28 cellular contexts compared by ENCODE assay signal in genomic region chr12:65961731-65962130, GRCh38.
DNase-seq lines count a peak whose midpoint lies in the region; ATAC-seq and TF ChIP-seq lines count a peak whose summit lies in the region.
"Had no signal": no experiment of that assay in that cellular context is flagged by ENCODE, and none has a peak within 500 bp of the region (broad histone marks: within the 10 kb centered on the region; RNA-seq: fewer than 3 reads in every experiment).

No MANE protein-coding gene starts in this region.

- peaks cover 82% of the 10 kb centered on the region for H3K4me1 Mint-ChIP-seq in nephron progenitor cell
- H3K4me1 Mint-ChIP-seq in type B pancreatic cell (ENCODE audit: unreplicated experiment): peaks cover 61% of the 10 kb centered on the region
- H3K4me1 Mint-ChIP-seq in stimulated activated effector memory CD8-positive, alpha-beta T cell treated with anti-CD3 and anti-CD28 coated beads, Interleukin-12 subunit alpha, Interleukin-12 subunit beta, amount 100 ng/mL, for 72 hours: no peaks in the 10 kb centered on the region
- H3K4me1 Mint-ChIP-seq: activated CD4-positive, alpha-beta T cell treated with anti-CD3 and anti-CD28 coated beads for 36 hours; CD4-positive, CD25-positive, alpha-beta regulatory T cell; stimulated activated memory B cell treated with anti-CD40 and anti-IgM and Interleukin-4, amounts not matched to agents 10 μg/mL and 1 μg/mL and 100 μg/mL, for 72 hours had no signal

- H3K27me3 Mint-ChIP-seq in nephron progenitor cell (ENCODE audit: low read depth, poor library complexity): no peaks in the 10 kb centered on the region
- H3K27me3 Mint-ChIP-seq in type B pancreatic cell: no peaks in the 10 kb centered on the region

- H3K9me3 Mint-ChIP-seq in nephron progenitor cell (peaks cover 15% of the 10 kb centered on the region), type B pancreatic cell (peaks cover 4% of the 10 kb centered on the region)
- no peaks in the 10 kb centered on the region for H3K9me3 Mint-ChIP-seq in stimulated activated effector memory CD8-positive, alpha-beta T cell treated with anti-CD3 and anti-CD28 coated beads, Interleukin-12 subunit alpha, Interleukin-12 subunit beta, amount 100 ng/mL, for 72 hours
- H3K9me3 Mint-ChIP-seq: activated T-helper 17 cell treated with anti-CD3 and anti-CD28 coated beads, Interleukin-2, amount 50 U/mL, for 72 hours; immature natural killer cell; stimulated activated memory B cell treated with anti-CD40 and anti-IgM and Interleukin-4, amounts not matched to agents 10 μg/mL and 1 μg/mL and 100 μg/mL, for 72 hours had no signal

- H3K4me3 Mint-ChIP-seq in nephron progenitor cell: peak overlapping the region; percentile 60
- peak overlapping the region; percentile 16 for H3K4me3 Mint-ChIP-seq in type B pancreatic cell
- no peak overlapping the region for H3K4me3 Mint-ChIP-seq in stimulated activated effector memory CD8-positive, alpha-beta T cell treated with anti-CD3 and anti-CD28 coated beads, Interleukin-12 subunit alpha, Interleukin-12 subunit beta, amount 100 ng/mL, for 72 hours
- H3K4me3 Mint-ChIP-seq: activated CD4-positive, alpha-beta T cell treated with anti-CD3 and anti-CD28 coated beads for 36 hours; activated CD8-positive, alpha-beta T cell treated with anti-CD3 and anti-CD28 coated beads, Interleukin-2, amount 10 ng/mL, durations not matched to agents 7 days and 5 days; activated T-helper 17 cell treated with anti-CD3 and anti-CD28 coated beads, Interleukin-2, amount 50 U/mL, for 72 hours; CD4-positive, CD25-positive, alpha-beta regulatory T cell; stimulated activated memory B cell treated with anti-CD40 and anti-IgM and Interleukin-4, amounts not matched to agents 10 μg/mL and 1 μg/mL and 100 μg/mL, for 72 hours had no signal

- H3K27ac ChIP-seq in cardiac muscle cell (peak overlapping the region; percentile 15), right atrium auricular region (no peak overlapping the region)
- H3K27ac ChIP-seq: breast epithelium, GM23248, suprapubic skin had no signal

- H3K9me3 ChIP-seq in cardiac muscle cell (ENCODE audit: low read depth) (no peaks in the 10 kb centered on the region), right atrium auricular region (no peaks in the 10 kb centered on the region)
- H3K9me3 ChIP-seq: breast epithelium, suprapubic skin had no signal

- DNase-seq in cardiac muscle cell (ENCODE audit: low read depth in 1 of 2, low spot score in 1 of 2) (no peak), right atrium auricular region (ENCODE audit: low spot score) (no peak), cerebellar cortex (ENCODE audit: low spot score) (peak; percentile 47), nephron progenitor cell (no peak), type B pancreatic cell (ENCODE audit: extremely low spot score, unreplicated experiment) (no peak), middle frontal gyrus (ENCODE audit: extremely low spot score, low spot score) (no peak)
- no peak for DNase-seq in stimulated activated effector memory CD8-positive, alpha-beta T cell treated with anti-CD3 and anti-CD28 coated beads, Interleukin-12 subunit alpha, Interleukin-12 subunit beta, amount 100 ng/mL, for 72 hours (ENCODE audit: low spot score in 2 of 2)
- DNase-seq: 8988T; activated CD4-positive, alpha-beta T cell treated with anti-CD3 and anti-CD28 coated beads for 36 hours; activated CD8-positive, alpha-beta T cell treated with anti-CD3 and anti-CD28 coated beads, Interleukin-2, amount 10 ng/mL, durations not matched to agents 7 days and 5 days; activated naive CD4-positive, alpha-beta T cell treated with anti-CD3 and anti-CD28 coated beads, Interleukin-2, amount 50 U/mL, for 16 hours; CD4-positive, CD25-positive, alpha-beta regulatory T cell; GM23248; hippocampal formation; immature natural killer cell; Karpas-422; left cardiac atrium; mammary epithelial cell; NCI-H1417 treated with DMSO at 0.1 percent for 48 hours; NCI-H2029 treated with DMSO at 0.1 percent for 48 hours; NCI-H524 treated with DMSO at 0.1 percent for 48 hours; SHP77 treated with DMSO at 0.1 percent for 48 hours; T-helper 9 cell had no signal

- no peak for ATAC-seq in stimulated activated effector memory CD8-positive, alpha-beta T cell treated with anti-CD3 and anti-CD28 coated beads, Interleukin-12 subunit alpha, Interleukin-12 subunit beta, amount 100 ng/mL, for 72 hours
- ATAC-seq in HG03378 (IDR thresholded peaks at IDR 0.05; ENCODE audit: unreplicated experiment): no peak
- ATAC-seq: activated CD4-positive, alpha-beta T cell treated with anti-CD3 and anti-CD28 coated beads for 36 hours; activated CD8-positive, alpha-beta T cell treated with anti-CD3 and anti-CD28 coated beads, Interleukin-2, amount 10 ng/mL, durations not matched to agents 7 days and 5 days; activated T-helper 17 cell treated with anti-CD3 and anti-CD28 coated beads, Interleukin-2, amount 50 U/mL, for 72 hours; left cardiac atrium; stimulated activated memory B cell treated with anti-CD40 and anti-IgM and Interleukin-4, amounts not matched to agents 10 μg/mL and 1 μg/mL and 100 μg/mL, for 72 hours had no signal

- H3K4me1 ChIP-seq in cardiac muscle cell (ENCODE audit: low read depth) (peaks cover 9% of the 10 kb centered on the region), right atrium auricular region (no peaks in the 10 kb centered on the region)

- H3K36me3 Mint-ChIP-seq in nephron progenitor cell (ENCODE audit: low read depth) (peaks cover 98% of the 10 kb centered on the region), type B pancreatic cell (peaks cover 41% of the 10 kb centered on the region)
- no peaks in the 10 kb centered on the region for H3K36me3 Mint-ChIP-seq in stimulated activated effector memory CD8-positive, alpha-beta T cell treated with anti-CD3 and anti-CD28 coated beads, Interleukin-12 subunit alpha, Interleukin-12 subunit beta, amount 100 ng/mL, for 72 hours
- H3K36me3 Mint-ChIP-seq: CD4-positive, CD25-positive, alpha-beta regulatory T cell; immature natural killer cell; stimulated activated memory B cell treated with anti-CD40 and anti-IgM and Interleukin-4, amounts not matched to agents 10 μg/mL and 1 μg/mL and 100 μg/mL, for 72 hours had no signal

- H3K27ac Mint-ChIP-seq in nephron progenitor cell (peak overlapping the region; percentile 97), type B pancreatic cell (no peak overlapping the region)
- no peak overlapping the region for H3K27ac Mint-ChIP-seq in stimulated activated effector memory CD8-positive, alpha-beta T cell treated with anti-CD3 and anti-CD28 coated beads, Interleukin-12 subunit alpha, Interleukin-12 subunit beta, amount 100 ng/mL, for 72 hours
- H3K27ac Mint-ChIP-seq: activated CD4-positive, alpha-beta T cell treated with anti-CD3 and anti-CD28 coated beads for 36 hours; activated CD8-positive, alpha-beta T cell treated with anti-CD3 and anti-CD28 coated beads, Interleukin-2, amount 10 ng/mL, durations not matched to agents 7 days and 5 days; activated T-helper 17 cell treated with anti-CD3 and anti-CD28 coated beads, Interleukin-2, amount 50 U/mL, for 72 hours; CD4-positive, CD25-positive, alpha-beta regulatory T cell; stimulated activated memory B cell treated with anti-CD40 and anti-IgM and Interleukin-4, amounts not matched to agents 10 μg/mL and 1 μg/mL and 100 μg/mL, for 72 hours had no signal

- no peaks in the 10 kb centered on the region for H3K27me3 ChIP-seq in cardiac muscle cell
- H3K27me3 ChIP-seq in right atrium auricular region: no peaks in the 10 kb centered on the region
- H3K27me3 ChIP-seq: breast epithelium had no signal

- H3K36me3 ChIP-seq in cardiac muscle cell (no peaks in the 10 kb centered on the region), right atrium auricular region (no peaks in the 10 kb centered on the region)
- H3K36me3 ChIP-seq: breast epithelium, suprapubic skin had no signal

- TF ChIP-seq CTCF in cardiac muscle cell (IDR thresholded peaks at IDR 0.05; ENCODE audit: low read depth, low read length) (no peak), right atrium auricular region (IDR thresholded peaks at IDR 0.05) (no peak), nephron progenitor cell (IDR thresholded peaks at IDR 0.05) (no peak), type B pancreatic cell (conservative IDR thresholded peaks at IDR 0.05) (no peak)

- H3K4me3 ChIP-seq in cardiac muscle cell (no peak overlapping the region), right atrium auricular region (no peak overlapping the region)
- H3K4me3 ChIP-seq: breast epithelium, GM23248, suprapubic skin had no signal
